In genomic region chr7:78398576-78398975, GRCh38 we compare ENCODE assay signal across 25 cellular contexts.
DNase-seq lines count a peak whose midpoint lies in the region; ATAC-seq and TF ChIP-seq lines count a peak whose summit lies in the region.
"Had no signal": no experiment of that assay in that cellular context is flagged by ENCODE, and none has a peak within 500 bp of the region (broad histone marks: within the 10 kb centered on the region; RNA-seq: fewer than 3 reads in every experiment).

No MANE protein-coding gene starts in this region.

- 39% methylated on average over 2 of the region's 2 CpGs for WGBS in HUES64

- no peaks in the 10 kb centered on the region for H3K4me1 Mint-ChIP-seq in neural progenitor cell

- H3K9me3 ChIP-seq in HUES64 (ENCODE audit: insufficient read depth, low read depth, low read length) (no peaks in the 10 kb centered on the region), iPS-20b (ENCODE audit: insufficient read depth, low read depth, low read length) (no peaks in the 10 kb centered on the region), neural progenitor cell (ENCODE audit: low read depth) (no peaks in the 10 kb centered on the region)

- intact Hi-C loops in Right ventricle myocardium superior (cut with DNase I) = no loop called here

- H4K20me1 ChIP-seq in neural progenitor cell (ENCODE audit: low read depth) = no peaks in the 10 kb centered on the region

- no peak overlapping the region for H3K4me3 ChIP-seq in HUES64 (ENCODE audit: low read length)
- H3K4me3 ChIP-seq in iPS-20b (ENCODE audit: low read length) = no peak overlapping the region
- H3K4me3 ChIP-seq in neural progenitor cell = no peak overlapping the region
- H3K4me3 ChIP-seq: GM12878 had no signal

- H3K4me1 ChIP-seq in HUES64 (ENCODE audit: insufficient read depth, low read length) (peaks cover 71% of the 10 kb centered on the region), iPS-20b (ENCODE audit: insufficient read depth, low read length) (peaks cover 49% of the 10 kb centered on the region; the same call in 1 of the 2 replicates), neural progenitor cell (peaks cover 13% of the 10 kb centered on the region)

- H3K9me3 Mint-ChIP-seq in neural progenitor cell = no peaks in the 10 kb centered on the region

- ATAC-seq in Right ventricle myocardium superior (ENCODE audit: poor library complexity) = no peak
- ATAC-seq in HG02973 (IDR thresholded peaks at IDR 0.05; ENCODE audit: unreplicated experiment) = no peak
- ATAC-seq: GM12878 had no signal

- H3F3A ChIP-seq in neural progenitor cell (ENCODE audit: low read depth) = no peaks in the 10 kb centered on the region

- H3K27ac Mint-ChIP-seq in neural progenitor cell = no peak overlapping the region
- H3K27ac Mint-ChIP-seq: CD4-positive, alpha-beta memory T cell had no signal

- no peak overlapping the region for H2AFZ ChIP-seq in neural progenitor cell (replicated peaks)

- H3K36me3 Mint-ChIP-seq in neural progenitor cell = no peaks in the 10 kb centered on the region
- H3K36me3 Mint-ChIP-seq: CD4-positive, alpha-beta memory T cell had no signal

- H3K9ac ChIP-seq in HUES64 (ENCODE audit: low read depth, low read length) (no peak overlapping the region), iPS-20b (ENCODE audit: low read depth, low read length) (peak overlapping the region; percentile 45; the same call in 1 of the 2 replicates), neural progenitor cell (no peak overlapping the region)

- no peaks in the 10 kb centered on the region for H3K79me2 ChIP-seq in neural progenitor cell (ENCODE audit: low read depth)

- no peaks in the 10 kb centered on the region for H3K27me3 Mint-ChIP-seq in neural progenitor cell (ENCODE audit: insufficient read depth, low read depth)
- H3K27me3 Mint-ChIP-seq: CD4-positive, alpha-beta memory T cell had no signal

- H3K27ac ChIP-seq in HUES64 (ENCODE audit: low read depth, low read length) (peak overlapping the region; percentile 93; the same call in 1 of the 2 replicates), caudate nucleus (ENCODE audit: low read depth, low read length) (peak overlapping the region; percentile 37), iPS-20b (ENCODE audit: low read length) (peak overlapping the region; percentile 5), neural progenitor cell (no peak overlapping the region)

- no peaks in the 10 kb centered on the region for H3K27me3 ChIP-seq in HUES64 (ENCODE audit: insufficient read depth, low read length)
- no peaks in the 10 kb centered on the region for H3K27me3 ChIP-seq in iPS-20b (ENCODE audit: insufficient read depth, low read length)
- H3K27me3 ChIP-seq in neural progenitor cell = no peaks in the 10 kb centered on the region

- no peak overlapping the region for H3K4me3 Mint-ChIP-seq in neural progenitor cell
- H3K4me3 Mint-ChIP-seq: CD4-positive, alpha-beta memory T cell had no signal

- DNase-seq in caudate nucleus (lab: John Stamatoyannopoulos, UW) = peak in 1 of 61 donors; percentile 58
- DNase-seq in neural progenitor cell (ENCODE audit: low spot score) = peak; percentile 9
- no peak for DNase-seq in Right ventricle myocardium superior
- DNase-seq in middle frontal gyrus (ENCODE audit: extremely low spot score, low spot score) = no peak
- DNase-seq in stimulated activated CD4-positive, alpha-beta T cell treated with anti-CD3 and anti-CD28 coated beads, Interleukin-1b, Interleukin-23, amount 100 ng/mL, for 48 hours = no peak
- DNase-seq: C1 segment of cervical spinal cord; CD4-positive, alpha-beta memory T cell; COR-L47; DMS53; KBM-7; MV-4-11; NCI-H1105 treated with DMSO at 0.1 percent for 48 hours; NCI-H146; NCI-H2029; NCI-H2171; NCI-H345; NCI-H524 treated with DMSO at 0.1 percent for 48 hours; NCI-H82; NK-92 treated with Interleukin-12 subunit alpha and Interleukin-12 subunit beta, amount 100 ng/mL, for 24 hours; RPMI8226; SHP77 had no signal

- H3K36me3 ChIP-seq in HUES64 (ENCODE audit: insufficient read depth, low read length) (no peaks in the 10 kb centered on the region), iPS-20b (ENCODE audit: insufficient read depth, low read depth, low read length) (no peaks in the 10 kb centered on the region), neural progenitor cell (no peaks in the 10 kb centered on the region)

- H3K4me2 ChIP-seq in neural progenitor cell = peak overlapping the region; percentile 19

- TF ChIP-seq CTCF in neural progenitor cell (IDR thresholded peaks at IDR 0.05) = no peak
